20 cellular contexts compared by ENCODE assay signal in genomic region chrX:107880054-107880610, GRCh38. TPM values are rescaled to one million over a fixed set of nuclear protein-coding genes. Genes with fewer than 3 reads are reported as not detected.
DNase-seq lines count a peak whose midpoint lies in the region; ATAC-seq, FAIRE-seq and TF ChIP-seq lines count a peak whose summit lies in the region.
"Had no signal": no experiment of that assay in that cellular context is flagged by ENCODE, and none has a peak within 500 bp of the region (broad histone marks: within the 10 kb centered on the region; RNA-seq: fewer than 3 reads in every experiment).

No MANE protein-coding gene starts in this region.

- H3K4me3 ChIP-seq in HCT116 (replicated peaks in 1 of 2; ENCODE audit: low read depth in 1 of 2, low read length in 2 of 2): no peak overlapping the region
- H3K4me3 ChIP-seq in psoas muscle: no peak overlapping the region
- no peak overlapping the region for H3K4me3 ChIP-seq in H7 (ENCODE audit: insufficient read depth, low read depth, low read length)

- no peaks in the 10 kb centered on the region for H4K20me1 ChIP-seq in HCT116 (ENCODE audit: insufficient read depth)

- H2AFZ ChIP-seq in HCT116 (ENCODE audit: low read depth, low read length, poor library complexity, severe bottlenecking): no peak overlapping the region

- H3K4me3 Mint-ChIP-seq in activated CD4-positive, alpha-beta T cell treated with anti-CD3 and anti-CD28 coated beads, Interleukin-2, amount 10 ng/mL, durations not matched to agents 24 days and 14 days: no peak overlapping the region
- H3K4me3 Mint-ChIP-seq: B cell; CD4-positive, alpha-beta T cell; HFFc6 had no signal

- CTCF ChIA-PET in HCT116 (lab: Charles Lee): no interaction called here
- CTCF ChIA-PET in RWPE1 (lab: Yijun Ruan, JAX): no interaction called here

- H3K4me2 ChIP-seq in HCT116 (ENCODE audit: low read length): peak overlapping the region; percentile 51

- no peaks in the 10 kb centered on the region for H3K9me3 Mint-ChIP-seq in activated CD4-positive, alpha-beta T cell treated with anti-CD3 and anti-CD28 coated beads, Interleukin-2, amount 10 ng/mL, durations not matched to agents 24 days and 14 days
- H3K9me3 Mint-ChIP-seq: CD4-positive, alpha-beta T cell; HFFc6 had no signal

- peaks cover 2% of the 10 kb centered on the region for H3K36me3 Mint-ChIP-seq in activated CD4-positive, alpha-beta T cell treated with anti-CD3 and anti-CD28 coated beads, Interleukin-2, amount 10 ng/mL, durations not matched to agents 24 days and 14 days (ENCODE audit: low read depth)

- TF ChIP-seq CTCF in HCT116 (IDR thresholded peaks at IDR 0.05 in 2 of 3, conservative IDR thresholded peaks at IDR 0.05 in 1 of 3; ENCODE audit: borderline replicate concordance in 1 of 3, insufficient read depth in 1 of 3, low read depth in 2 of 3, low read length in 2 of 3): no peak
- TF ChIP-seq CTCF in RWPE1 (conservative IDR thresholded peaks at IDR 0.05; ENCODE audit: low read depth): no peak
- TF ChIP-seq CTCF in psoas muscle (IDR thresholded peaks at IDR 0.05): no peak

- H3K79me2 ChIP-seq in HCT116 (ENCODE audit: insufficient read depth, low read length): no peaks in the 10 kb centered on the region

- no peak for TF ChIP-seq POLR2A in HCT116 (IDR thresholded peaks at IDR 0.05; ENCODE audit: borderline replicate concordance, extremely low read depth, insufficient read depth, insufficient read length)

- H3K9me3 ChIP-seq in HCT116 (ENCODE audit: control insufficient read depth in 1 of 2, insufficient read depth in 1 of 2, low read depth in 1 of 2, low read length in 2 of 2) (no peaks in the 10 kb centered on the region), psoas muscle (peaks cover 4% of the 10 kb centered on the region)

- no peak overlapping the region for H3K9ac ChIP-seq in HCT116 (ENCODE audit: low read length)

- H3K4me1 ChIP-seq in HCT116 (ENCODE audit: control insufficient read depth in 1 of 2, insufficient read depth in 2 of 2, low read length in 2 of 2) (peaks cover 0 to 9% of the 10 kb centered on the region in 2 experiments; a peak in 2 of 4 replicates), psoas muscle (no peaks in the 10 kb centered on the region)

- ATAC-seq in HCT116: peak; percentile 69
- ATAC-seq in psoas muscle: peak; percentile 49 to 92 (median 76)

- DNase-seq in HCT116 (ENCODE audit: low read depth, low spot score) (peak; percentile 19), RWPE1 (ENCODE audit: low spot score) (peak; percentile 1), glomerular visceral epithelial cell (ENCODE audit: extremely low spot score) (peak; percentile 30), psoas muscle (no peak), H7 (no peak), frontal cortex (ENCODE audit: low spot score in 2 of 2) (no peak)
- no peak for DNase-seq in activated CD4-positive, alpha-beta T cell treated with anti-CD3 and anti-CD28 coated beads, Interleukin-2, amount 10 ng/mL, durations not matched to agents 24 days and 14 days
- DNase-seq: CD4-positive, alpha-beta T cell; DND-41; GF-D8; GOT3; HFFc6; KG1; MM.1S; NCI-H1105 treated with DMSO at 0.1 percent for 48 hours; NCI-H187 treated with DMSO at 0.1 percent for 48 hours; NCI-H2171 treated with DMSO at 0.1 percent for 48 hours; NCI-H510A treated with DMSO at 0.1 percent for 48 hours; SIG-M5 had no signal

- intact Hi-C loops in HCT116 (cut with micrococcal nuclease): no loop called here
- intact Hi-C loops in psoas muscle (cut with DNase I): no loop called here
- intact Hi-C loops in activated CD4-positive, alpha-beta T cell treated with anti-CD3 and anti-CD28 coated beads, Interleukin-2, amount 10 ng/mL, durations not matched to agents 24 days and 14 days (cut with micrococcal nuclease): no loop called here

- no peaks in the 10 kb centered on the region for H3K4me1 Mint-ChIP-seq in activated CD4-positive, alpha-beta T cell treated with anti-CD3 and anti-CD28 coated beads, Interleukin-2, amount 10 ng/mL, durations not matched to agents 24 days and 14 days
- H3K4me1 Mint-ChIP-seq: B cell had no signal

- POLR2A ChIA-PET in HCT116 (lab: Charles Lee) (no interaction called here), RWPE1 (lab: Yijun Ruan, JAX; ENCODE audit: low non-redundant PET) (no interaction called here)

- no peak for FAIRE-seq in frontal cortex (lab: Jason Lieb, UNC)

- WGBS in psoas muscle, 3 donors: 29 to 58% (median 34%) methylated on average over 5 of the region's 5 CpGs

- no peak for TF ChIP-seq RAD21 in HCT116 (IDR thresholded peaks at IDR 0.05; ENCODE audit: low read depth)

- H3K27me3 ChIP-seq in HCT116 (ENCODE audit: insufficient read depth, low read length) (no peaks in the 10 kb centered on the region), psoas muscle (ENCODE audit: insufficient read depth in 3 of 3, low read length in 2 of 3) (no peaks in the 10 kb centered on the region), H7 (ENCODE audit: control insufficient read depth, insufficient read depth, low read length) (no peaks in the 10 kb centered on the region)

- no peaks in the 10 kb centered on the region for H3K27me3 Mint-ChIP-seq in activated CD4-positive, alpha-beta T cell treated with anti-CD3 and anti-CD28 coated beads, Interleukin-2, amount 10 ng/mL, durations not matched to agents 24 days and 14 days
- H3K27me3 Mint-ChIP-seq: B cell; CD4-positive, alpha-beta T cell had no signal

- no peak overlapping the region for H3K27ac Mint-ChIP-seq in activated CD4-positive, alpha-beta T cell treated with anti-CD3 and anti-CD28 coated beads, Interleukin-2, amount 10 ng/mL, durations not matched to agents 24 days and 14 days
- H3K27ac Mint-ChIP-seq: B cell; CD4-positive, alpha-beta T cell; HFFc6 had no signal

- RAD21 ChIA-PET in HCT116 (lab: Charles Lee; ENCODE audit: low non-redundant PET in 1 of 2, low total read pairs in 2 of 2, uncharacterized antibody in 2 of 2, unreplicated experiment in 2 of 2): no interaction called here

- no peaks in the 10 kb centered on the region for H3K9me2 ChIP-seq in HCT116 (ENCODE audit: insufficient read depth)

- no peak overlapping the region for H3K27ac ChIP-seq in HCT116 (ENCODE audit: low read depth, low read length)
- no peak overlapping the region for H3K27ac ChIP-seq in RWPE1
- no peak overlapping the region for H3K27ac ChIP-seq in psoas muscle

- no TSS peak for BruUV-seq in HCT116 (replicated peaks; lab: Mats Ljungman, UMichigan)

- no peaks in the 10 kb centered on the region for H3K36me3 ChIP-seq in HCT116 (ENCODE audit: control insufficient read depth in 1 of 2, insufficient read depth in 2 of 2, low read length in 2 of 2)
- no peaks in the 10 kb centered on the region for H3K36me3 ChIP-seq in psoas muscle (ENCODE audit: insufficient read depth in 1 of 2, low read depth in 1 of 2)
- no peaks in the 10 kb centered on the region; the same call in 1 of the 2 replicates for H3K36me3 ChIP-seq in H7 (replicated peaks; ENCODE audit: control insufficient read depth, insufficient read depth, low read length)

TF ChIP-seq in HCT116, 20 proteins besides CTCF, POLR2A, EP300 and RAD21:
- 0 out of 2 replicates have a peak, but pooled peaks have one; percentile 26 for TF ChIP-seq FOSL1 (IDR thresholded peaks at IDR 0.05; ENCODE audit: low read depth)
- TF ChIP-seq JUND (IDR thresholded peaks at IDR 0.05): no peak; the same call in 1 of the 2 replicates
- no peak for TF ChIP-seq SRF (IDR thresholded peaks at IDR 0.05; ENCODE audit: low read depth)

RNA-seq across cellular contexts. Expression of gene MID2, which starts 54.5 kb away (rescaled TPM):
- total RNA-seq in HCT116 (2021; ENCODE audit: unreplicated experiment) (5.1 TPM), psoas muscle (10 to 100 TPM; 17.5 to 21.6 (median 20.0) TPM), frontal cortex (12.6 TPM)
- polyA plus RNA-seq in HCT116 (2012): 4.0 and 4.6 TPM in 2 replicates
- polyA plus RNA-seq in psoas muscle: 10 to 100 TPM in 1 of 3 donors, 1 to 10 TPM in 2; 4.8 to 20.5 (median 5.9) TPM
- total RNA-seq in activated CD4-positive, alpha-beta T cell treated with anti-CD3 and anti-CD28 coated beads, Interleukin-2, amount 10 ng/mL, durations not matched to agents 24 days and 14 days: 4.5 and 5.2 TPM in 2 replicates
- 8.4 and 9.4 TPM in 2 replicates for total RNA-seq in H7 (2014; rRNA removed; shearing (Covaris generic))

Comparison
In these comparisons a context has a peak if more than half of its experiments do, and no peak if none do; other contexts are left out.
1. DNase-seq: peak in HCT116 (single experiment), RWPE1 (single experiment) and glomerular visceral epithelial cell (single experiment); none in psoas muscle (0 of 2), activated CD4-positive, alpha-beta T cell treated with anti-CD3 and anti-CD28 coated beads, Interleukin-2, amount 10 ng/mL, durations not matched to agents 24 days and 14 days (single experiment), H7 (single experiment) and frontal cortex (0 of 2).